Comparison of ENCODE assay signal across 31 cellular contexts in genomic region chr16:85248857-85249256, GRCh38.
"Had no signal": no experiment of that assay in that cellular context is flagged by ENCODE, and none has a peak within 500 bp of the region (broad histone marks: within the 10 kb centered on the region; RNA-seq: fewer than 3 reads in every experiment).

No MANE protein-coding gene starts in this region.

- H3K27ac Mint-ChIP-seq: activated CD4-positive, alpha-beta memory T cell treated with anti-CD3 and anti-CD28 coated beads for 36 hours; activated CD4-positive, alpha-beta T cell treated with anti-CD3 and anti-CD28 coated beads for 36 hours; activated CD4-positive, alpha-beta T cell treated with anti-CD3 and anti-CD28 coated beads, Interleukin-2, amount 10 ng/mL, durations not matched to agents 24 days and 14 days; activated CD8-positive, alpha-beta memory T cell treated with anti-CD3 and anti-CD28 coated beads, Interleukin-2, amount 10 ng/mL, durations not matched to agents 7 days and 5 days; activated CD8-positive, alpha-beta T cell treated with anti-CD3 and anti-CD28 coated beads, Interleukin-2, amount 10 ng/mL, durations not matched to agents 7 days and 5 days; activated naive CD4-positive, alpha-beta T cell treated with anti-CD3 and anti-CD28 coated beads for 36 hours; activated naive CD4-positive, alpha-beta T cell treated with anti-CD3 and anti-CD28 coated beads, Interleukin-2, amount 50 U/mL, for 24 hours; activated naive CD8-positive, alpha-beta T cell treated with anti-CD3 and anti-CD28 coated beads, Interleukin-2, amount 10 ng/mL, durations not matched to agents 7 days and 5 days; activated T-helper 1 cell treated with anti-CD3 and anti-CD28 coated beads, Interleukin-12 subunit alpha, Interleukin-12 subunit beta, Interleukin-2, Interleukin-4 antibody, amounts not matched to agents 30 ng/mL and 10 ng/mL and 1 ng/mL, durations not matched to agents 14 hours and 24 hours and 36 hours; activated T-helper 2 cell treated with anti-CD3 and anti-CD28 coated beads, Interferon-gamma antibody, Interleukin-2, Interleukin-4, amounts not matched to agents 10 μg/mL and 5 μg/mL and 100 μg/mL, durations not matched to agents 14 hours and 24 hours and 36 hours; dendritic cell treated with granulocyte-macrophage colony-stimulating factor and Interleukin-4, amounts not matched to agents 40 ng/mL and 50 ng/mL, for 4 days; endodermal cell; T-helper 17 cell; T-helper 2 cell treated with Interferon-gamma antibody and Interleukin-4, amounts not matched to agents 5 μg/mL and 100 μg/mL, for 36 hours had no signal

- DNase-seq: activated CD4-positive, alpha-beta memory T cell treated with anti-CD3 and anti-CD28 coated beads for 36 hours; activated CD4-positive, alpha-beta T cell treated with anti-CD3 and anti-CD28 coated beads for 36 hours; activated CD4-positive, alpha-beta T cell treated with anti-CD3 and anti-CD28 coated beads, Interleukin-2, amount 10 ng/mL, durations not matched to agents 24 days and 14 days; activated CD4-positive, CD25-positive, alpha-beta regulatory T cell; activated CD4-positive, CD25-positive, alpha-beta regulatory T cell treated with anti-CD3 and anti-CD28 coated beads, Interleukin-2, amount 50 U/mL, for 72 hours; activated CD8-positive, alpha-beta memory T cell treated with anti-CD3 and anti-CD28 coated beads, Interleukin-2, amount 10 ng/mL, durations not matched to agents 7 days and 5 days; activated CD8-positive, alpha-beta memory T cell treated with anti-CD3 and anti-CD28 coated beads, Interleukin-2, amount 50 U/mL, for 4 hours; activated CD8-positive, alpha-beta T cell treated with anti-CD3 and anti-CD28 coated beads, Interleukin-2, amount 10 ng/mL, durations not matched to agents 7 days and 5 days; activated effector memory CD4-positive, alpha-beta T cell treated with anti-CD3 and anti-CD28 coated beads, Interleukin-2, amount 50 U/mL, for 16 hours; activated naive CD4-positive, alpha-beta T cell treated with anti-CD3 and anti-CD28 coated beads for 36 hours; activated naive CD8-positive, alpha-beta T cell treated with anti-CD3 and anti-CD28 coated beads, Interleukin-2, amount 10 ng/mL, durations not matched to agents 7 days and 5 days; activated T-cell treated with anti-CD3 and anti-CD28 coated beads, Interleukin-2, amount 50 U/mL, for 1 hour; activated T-cell treated with anti-CD3 and anti-CD28 coated beads, Interleukin-2, amount 50 U/mL, for 48 hours; brain microvascular endothelial cell; effector memory CD4-positive, alpha-beta T cell; endodermal cell; foreskin fibroblast; heart left ventricle; T-helper 1 cell; T-helper 17 cell; T1000 had no signal

- H3K36me3 Mint-ChIP-seq: activated CD4-positive, alpha-beta memory T cell treated with anti-CD3 and anti-CD28 coated beads for 36 hours; activated CD8-positive, alpha-beta memory T cell treated with anti-CD3 and anti-CD28 coated beads, Interleukin-2, amount 10 ng/mL, durations not matched to agents 7 days and 5 days; activated naive CD4-positive, alpha-beta T cell treated with anti-CD3 and anti-CD28 coated beads, Interleukin-2, amount 50 U/mL, for 24 hours; activated naive CD8-positive, alpha-beta T cell treated with anti-CD3 and anti-CD28 coated beads, Interleukin-2, amount 10 ng/mL, durations not matched to agents 7 days and 5 days had no signal

- H3K27me3 ChIP-seq: ascending aorta, brain microvascular endothelial cell had no signal

- H3K4me3 Mint-ChIP-seq: activated CD4-positive, alpha-beta memory T cell treated with anti-CD3 and anti-CD28 coated beads for 36 hours; activated CD4-positive, alpha-beta T cell treated with anti-CD3 and anti-CD28 coated beads for 36 hours; activated CD4-positive, alpha-beta T cell treated with anti-CD3 and anti-CD28 coated beads, Interleukin-2, amount 10 ng/mL, durations not matched to agents 24 days and 14 days; activated CD8-positive, alpha-beta memory T cell treated with anti-CD3 and anti-CD28 coated beads, Interleukin-2, amount 10 ng/mL, durations not matched to agents 7 days and 5 days; activated CD8-positive, alpha-beta T cell treated with anti-CD3 and anti-CD28 coated beads, Interleukin-2, amount 10 ng/mL, durations not matched to agents 7 days and 5 days; activated naive CD4-positive, alpha-beta T cell treated with anti-CD3 and anti-CD28 coated beads for 36 hours; activated naive CD4-positive, alpha-beta T cell treated with anti-CD3 and anti-CD28 coated beads, Interleukin-2, amount 50 U/mL, for 24 hours; activated naive CD8-positive, alpha-beta T cell treated with anti-CD3 and anti-CD28 coated beads, Interleukin-2, amount 10 ng/mL, durations not matched to agents 7 days and 5 days; activated T-helper 1 cell treated with anti-CD3 and anti-CD28 coated beads, Interleukin-12 subunit alpha, Interleukin-12 subunit beta, Interleukin-2, Interleukin-4 antibody, amounts not matched to agents 30 ng/mL and 10 ng/mL and 1 ng/mL, durations not matched to agents 14 hours and 24 hours and 36 hours; central memory CD8-positive, alpha-beta T cell; dendritic cell treated with granulocyte-macrophage colony-stimulating factor and Interleukin-4, amounts not matched to agents 40 ng/mL and 50 ng/mL, for 4 days; endodermal cell; T-helper 17 cell; T-helper 2 cell treated with Interferon-gamma antibody and Interleukin-4, amounts not matched to agents 5 μg/mL and 100 μg/mL, for 36 hours had no signal

- H3K27me3 Mint-ChIP-seq: activated CD8-positive, alpha-beta memory T cell treated with anti-CD3 and anti-CD28 coated beads, Interleukin-2, amount 10 ng/mL, durations not matched to agents 7 days and 5 days had no signal

- H3K4me3 ChIP-seq: ascending aorta, coronary artery, dorsolateral prefrontal cortex, heart left ventricle had no signal

- ATAC-seq: activated CD4-positive, alpha-beta T cell treated with anti-CD3 and anti-CD28 coated beads for 36 hours; activated CD8-positive, alpha-beta memory T cell treated with anti-CD3 and anti-CD28 coated beads, Interleukin-2, amount 10 ng/mL, durations not matched to agents 7 days and 5 days; activated CD8-positive, alpha-beta T cell treated with anti-CD3 and anti-CD28 coated beads, Interleukin-2, amount 10 ng/mL, durations not matched to agents 7 days and 5 days; esophagus mucosa; T-helper 17 cell had no signal

- H3K9me3 ChIP-seq: ascending aorta, heart left ventricle had no signal

- H3K36me3 ChIP-seq: ascending aorta, brain microvascular endothelial cell, heart left ventricle had no signal

- H3K9me3 Mint-ChIP-seq: activated CD4-positive, alpha-beta memory T cell treated with anti-CD3 and anti-CD28 coated beads for 36 hours; activated CD4-positive, alpha-beta T cell treated with anti-CD3 and anti-CD28 coated beads, Interleukin-2, amount 10 ng/mL, durations not matched to agents 24 days and 14 days; activated naive CD4-positive, alpha-beta T cell treated with anti-CD3 and anti-CD28 coated beads for 36 hours; activated naive CD4-positive, alpha-beta T cell treated with anti-CD3 and anti-CD28 coated beads, Interleukin-2, amount 50 U/mL, for 24 hours; activated naive CD8-positive, alpha-beta T cell treated with anti-CD3 and anti-CD28 coated beads, Interleukin-2, amount 10 ng/mL, durations not matched to agents 7 days and 5 days; activated T-helper 1 cell treated with anti-CD3 and anti-CD28 coated beads, Interleukin-12 subunit alpha, Interleukin-12 subunit beta, Interleukin-2, Interleukin-4 antibody, amounts not matched to agents 30 ng/mL and 10 ng/mL and 1 ng/mL, durations not matched to agents 14 hours and 24 hours and 36 hours; activated T-helper 2 cell treated with anti-CD3 and anti-CD28 coated beads, Interferon-gamma antibody, Interleukin-2, Interleukin-4, amounts not matched to agents 10 μg/mL and 5 μg/mL and 100 μg/mL, durations not matched to agents 14 hours and 24 hours and 36 hours; central memory CD8-positive, alpha-beta T cell; dendritic cell treated with granulocyte-macrophage colony-stimulating factor and Interleukin-4, amounts not matched to agents 40 ng/mL and 50 ng/mL, for 4 days; endodermal cell; T-helper 2 cell treated with Interferon-gamma antibody and Interleukin-4, amounts not matched to agents 5 μg/mL and 100 μg/mL, for 36 hours had no signal

- H3K27ac ChIP-seq: ascending aorta, brain microvascular endothelial cell, coronary artery, heart left ventricle had no signal
